In the genomic region with DNA sequence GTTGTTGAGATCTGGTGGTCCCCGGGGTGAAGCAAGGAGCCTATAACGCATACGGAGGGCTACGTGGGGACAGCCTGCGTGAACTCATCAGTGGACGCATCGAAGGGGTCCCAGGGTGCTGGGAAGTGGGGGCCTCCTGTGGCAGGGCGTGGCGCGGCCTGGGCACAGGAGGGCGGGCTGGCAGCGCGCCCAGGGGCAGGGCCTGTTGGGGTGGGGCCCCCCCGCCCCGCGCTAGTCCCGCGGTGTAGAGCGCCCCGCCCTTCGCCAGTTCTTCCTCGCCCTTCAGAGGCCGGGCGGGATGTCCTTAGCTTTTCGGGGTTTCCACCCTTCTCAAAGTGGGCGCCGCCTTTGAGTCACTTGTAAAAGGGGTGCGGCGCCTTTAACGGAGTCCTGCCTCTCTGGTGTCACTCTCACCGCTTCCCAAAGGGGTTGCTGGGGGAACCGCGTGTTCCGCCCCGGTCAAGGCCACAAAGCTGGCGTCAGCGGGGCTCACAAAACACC, we compare ENCODE assay signal across 1 cellular context.
TF ChIP-seq lines count a peak whose summit lies in the region.

No MANE protein-coding gene starts in this region.

TF ChIP-seq in endothelial cell of umbilical vein, 7 proteins besides CTCF, POLR2A, EP300 and RAD21:
- TF ChIP-seq JUN (IDR thresholded peaks at IDR 0.05; ENCODE audit: borderline replicate concordance, insufficient read depth, insufficient read length, low read depth): no peak
- TF ChIP-seq EZH2 (IDR thresholded peaks at IDR 0.05; ENCODE audit: borderline replicate concordance, low read depth, low read length, severe bottlenecking): no peak
- no peak for TF ChIP-seq POLR2AphosphoS5 (IDR thresholded peaks at IDR 0.05; ENCODE audit: insufficient read depth, low read depth, low read length)
- no peak for TF ChIP-seq MYC (IDR thresholded peaks at IDR 0.05; ENCODE audit: low read depth, low read length)
- no peak for TF ChIP-seq GATA2 (IDR thresholded peaks at IDR 0.05; ENCODE audit: insufficient read depth, insufficient read length, low read depth, low read length)
- TF ChIP-seq FOS (IDR thresholded peaks at IDR 0.05; ENCODE audit: borderline replicate concordance, insufficient read depth, low read length): no peak
- TF ChIP-seq, protein P1, sequence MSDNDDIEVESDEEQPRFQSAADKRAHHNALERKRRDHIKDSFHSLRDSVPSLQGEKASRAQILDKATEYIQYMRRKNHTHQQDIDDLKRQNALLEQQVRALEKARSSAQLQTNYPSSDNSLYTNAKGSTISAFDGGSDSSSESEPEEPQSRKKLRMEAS (IDR thresholded peaks at IDR 0.05; ENCODE audit: insufficient read depth, insufficient read length): no peak
